ENCODE assay signal across 10 cellular contexts in the genomic region with DNA sequence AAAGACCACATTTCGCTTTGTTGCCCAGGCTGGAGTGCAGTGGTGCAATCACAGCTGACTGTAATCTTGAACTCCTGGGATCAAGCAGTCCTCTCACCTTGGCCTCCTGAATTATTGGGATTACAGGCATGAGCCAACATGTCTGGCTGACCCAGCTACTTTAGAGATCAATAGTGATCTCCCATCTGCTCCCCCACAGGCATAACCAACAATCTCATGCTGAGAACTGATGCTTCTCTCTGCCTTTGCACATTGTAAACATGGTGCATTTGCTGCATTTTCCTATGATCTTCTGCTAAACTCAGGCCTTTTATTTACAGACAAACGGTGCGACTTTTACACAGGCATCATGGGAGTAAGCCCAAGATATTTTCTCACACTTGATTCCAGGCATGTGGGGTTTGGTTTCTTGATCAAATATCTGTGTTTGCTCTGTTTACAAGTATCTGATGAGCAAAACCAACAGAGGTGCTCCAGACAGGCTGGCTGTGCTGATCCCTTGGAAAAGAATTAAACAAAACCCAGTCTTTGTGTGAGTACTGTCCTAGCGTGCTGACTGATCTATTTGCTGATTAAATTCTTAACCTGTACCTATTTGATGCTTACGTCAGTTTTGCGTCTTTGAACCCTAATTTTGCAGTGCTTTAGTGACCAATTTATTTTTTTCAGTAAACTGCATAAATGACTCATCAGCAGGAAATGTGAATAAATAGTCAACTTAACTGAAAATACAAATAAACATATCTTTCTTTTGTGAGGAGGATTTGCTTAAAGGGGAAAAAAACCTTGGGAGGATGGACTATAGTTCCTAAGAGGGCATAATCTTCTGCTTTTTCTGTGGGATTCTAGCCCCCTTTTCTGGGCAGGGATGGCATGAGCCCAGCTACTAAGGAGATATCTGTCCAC.
DNase-seq lines count a peak whose midpoint lies in the region; ATAC-seq and TF ChIP-seq lines count a peak whose summit lies in the region.
"Had no signal": no experiment of that assay in that cellular context is flagged by ENCODE, and none has a peak within 500 bp of the region (broad histone marks: within the 10 kb centered on the region; RNA-seq: fewer than 3 reads in every experiment).

No MANE protein-coding gene starts in this region.

- ATAC-seq in DND-41 (ENCODE audit: insufficient read depth, low read depth) (no peak), left lobe of liver (peak; percentile 57), GM18870 (IDR thresholded peaks at IDR 0.05; ENCODE audit: unreplicated experiment) (no peak)

- H3K27ac ChIP-seq in DND-41 (ENCODE audit: low read length) (peak overlapping the region; percentile 5; the same call in 1 of the 2 replicates), substantia nigra (ENCODE audit: low read depth, low read length, poor library complexity, severe bottlenecking) (no peak overlapping the region)
- H3K27ac ChIP-seq in CD4-positive, alpha-beta memory T cell (ENCODE audit: low read depth, low read length), result no peak overlapping the region
- H3K27ac ChIP-seq: SK-N-MC had no signal

- H3K27ac Mint-ChIP-seq in T-helper 2 cell treated with Interferon-gamma antibody and Interleukin-4, amounts not matched to agents 5 μg/mL and 100 μg/mL, for 36 hours, result no peak overlapping the region
- H3K27ac Mint-ChIP-seq in CD4-positive, alpha-beta memory T cell, result no peak overlapping the region

- no peak overlapping the region for H3K4me3 ChIP-seq in DND-41 (ENCODE audit: low read depth in 1 of 2, low read length in 2 of 2)
- H3K4me3 ChIP-seq in CD4-positive, alpha-beta memory T cell (ENCODE audit: low read length in 2 of 2), result no peak overlapping the region
- H3K4me3 ChIP-seq: SK-N-MC had no signal

- H3K36me3 ChIP-seq in DND-41 (ENCODE audit: insufficient read depth, low read length), result no peaks in the 10 kb centered on the region
- no peaks in the 10 kb centered on the region for H3K36me3 ChIP-seq in CD4-positive, alpha-beta memory T cell (ENCODE audit: insufficient read depth, low read length)

- no peak overlapping the region; the same call in 1 of the 2 replicates for H2AFZ ChIP-seq in DND-41 (ENCODE audit: low read depth, low read length)

- H3K9me3 ChIP-seq in DND-41 (ENCODE audit: insufficient read depth, low read length, severe bottlenecking), result no peaks in the 10 kb centered on the region
- H3K9me3 ChIP-seq in CD4-positive, alpha-beta memory T cell (ENCODE audit: control insufficient read depth in 1 of 2, low read length in 2 of 2), result no peaks in the 10 kb centered on the region

- CTCF ChIA-PET in CD4-positive, alpha-beta memory T cell (lab: Charles Lee; ENCODE audit: partially characterized antibody), result no interaction called here

- H4K20me1 ChIP-seq in DND-41 (ENCODE audit: insufficient read depth, low read length), result no peaks in the 10 kb centered on the region

- no peak for TF ChIP-seq CTCF in DND-41 (IDR thresholded peaks at IDR 0.05; ENCODE audit: borderline replicate concordance, extremely low read depth, low read length, poor library complexity, severe bottlenecking)

- POLR2A ChIA-PET in CD4-positive, alpha-beta memory T cell (lab: Charles Lee; ENCODE audit: partially characterized antibody), result no interaction called here

- H3K4me1 Mint-ChIP-seq in T-helper 2 cell treated with Interferon-gamma antibody and Interleukin-4, amounts not matched to agents 5 μg/mL and 100 μg/mL, for 36 hours (ENCODE audit: low read depth), result peaks cover 11% of the 10 kb centered on the region
- H3K4me1 Mint-ChIP-seq in CD4-positive, alpha-beta memory T cell, result peaks cover 0 to 8% (median under 1%) of the 10 kb centered on the region in 4 donors

- peak overlapping the region; percentile 5 for H3K4me3 Mint-ChIP-seq in T-helper 2 cell treated with Interferon-gamma antibody and Interleukin-4, amounts not matched to agents 5 μg/mL and 100 μg/mL, for 36 hours
- H3K4me3 Mint-ChIP-seq in CD4-positive, alpha-beta memory T cell, result no peak overlapping the region

- no peaks in the 10 kb centered on the region for H3K27me3 ChIP-seq in DND-41 (ENCODE audit: insufficient read depth, low read length, poor library complexity)
- no peaks in the 10 kb centered on the region for H3K27me3 ChIP-seq in CD4-positive, alpha-beta memory T cell (ENCODE audit: insufficient read depth, low read length)

- H3K36me3 Mint-ChIP-seq in T-helper 2 cell treated with Interferon-gamma antibody and Interleukin-4, amounts not matched to agents 5 μg/mL and 100 μg/mL, for 36 hours (ENCODE audit: low read depth), result no peaks in the 10 kb centered on the region
- H3K36me3 Mint-ChIP-seq in CD4-positive, alpha-beta memory T cell, result no peaks in the 10 kb centered on the region

- H3K27me3 Mint-ChIP-seq in T-helper 2 cell treated with Interferon-gamma antibody and Interleukin-4, amounts not matched to agents 5 μg/mL and 100 μg/mL, for 36 hours (ENCODE audit: low read depth), result no peaks in the 10 kb centered on the region
- H3K27me3 Mint-ChIP-seq in CD4-positive, alpha-beta memory T cell, result no peaks in the 10 kb centered on the region

- no peak overlapping the region for H3K9ac ChIP-seq in DND-41 (ENCODE audit: low read depth, low read length)

- intact Hi-C loops in CD4-positive, alpha-beta memory T cell (cut with micrococcal nuclease), result no loop called here

- peaks cover 47% of the 10 kb centered on the region for H3K4me1 ChIP-seq in DND-41 (ENCODE audit: insufficient read depth, low read length)
- H3K4me1 ChIP-seq in CD4-positive, alpha-beta memory T cell (ENCODE audit: insufficient read depth, low read length), result no peaks in the 10 kb centered on the region

- H3K79me2 ChIP-seq in DND-41 (ENCODE audit: insufficient read depth, low read length), result no peaks in the 10 kb centered on the region

- DNase-seq in DND-41 (no peak), HT-29 (ENCODE audit: low spot score) (peak; percentile 41), left lobe of liver (ENCODE audit: low spot score) (no peak), substantia nigra (lab: John Stamatoyannopoulos, UW) (no peak), AML-193 (lab: John Stamatoyannopoulos, UW) (no peak)
- DNase-seq in T-helper 2 cell treated with Interferon-gamma antibody and Interleukin-4, amounts not matched to agents 5 μg/mL and 100 μg/mL, for 36 hours (ENCODE audit: low spot score), result no peak
- no peak for DNase-seq in CD4-positive, alpha-beta memory T cell
- DNase-seq: H7 had no signal

- H3K4me2 ChIP-seq in DND-41 (ENCODE audit: insufficient read depth, low read length), result no peak overlapping the region

- peaks cover 11% of the 10 kb centered on the region for H3K9me3 Mint-ChIP-seq in T-helper 2 cell treated with Interferon-gamma antibody and Interleukin-4, amounts not matched to agents 5 μg/mL and 100 μg/mL, for 36 hours
- H3K9me3 Mint-ChIP-seq in CD4-positive, alpha-beta memory T cell, result peaks cover 0 to 2% (median 0%) of the 10 kb centered on the region in 8 donors
